In genomic region chr19:15324791-15325519, GRCh38 we compare ENCODE assay signal across 1 cellular context.
TF ChIP-seq lines count a peak whose summit lies in the region.

No MANE protein-coding gene starts in this region.

TF ChIP-seq in H1, 55 proteins besides CTCF, POLR2A, EP300 and RAD21:
- TF ChIP-seq POLR2AphosphoS5 (IDR thresholded peaks at IDR 0.05; ENCODE audit: low read depth, low read length): peak; percentile 44; the same call in 1 of the 2 replicates
- TF ChIP-seq, protein P1, sequence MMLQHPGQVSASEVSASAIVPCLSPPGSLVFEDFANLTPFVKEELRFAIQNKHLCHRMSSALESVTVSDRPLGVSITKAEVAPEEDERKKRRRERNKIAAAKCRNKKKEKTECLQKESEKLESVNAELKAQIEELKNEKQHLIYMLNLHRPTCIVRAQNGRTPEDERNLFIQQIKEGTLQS (IDR thresholded peaks at IDR 0.05; ENCODE audit: insufficient read depth, low read depth, low read length): no peak
